Comparison of ENCODE assay signal across 8 cellular contexts in the genomic region with DNA sequence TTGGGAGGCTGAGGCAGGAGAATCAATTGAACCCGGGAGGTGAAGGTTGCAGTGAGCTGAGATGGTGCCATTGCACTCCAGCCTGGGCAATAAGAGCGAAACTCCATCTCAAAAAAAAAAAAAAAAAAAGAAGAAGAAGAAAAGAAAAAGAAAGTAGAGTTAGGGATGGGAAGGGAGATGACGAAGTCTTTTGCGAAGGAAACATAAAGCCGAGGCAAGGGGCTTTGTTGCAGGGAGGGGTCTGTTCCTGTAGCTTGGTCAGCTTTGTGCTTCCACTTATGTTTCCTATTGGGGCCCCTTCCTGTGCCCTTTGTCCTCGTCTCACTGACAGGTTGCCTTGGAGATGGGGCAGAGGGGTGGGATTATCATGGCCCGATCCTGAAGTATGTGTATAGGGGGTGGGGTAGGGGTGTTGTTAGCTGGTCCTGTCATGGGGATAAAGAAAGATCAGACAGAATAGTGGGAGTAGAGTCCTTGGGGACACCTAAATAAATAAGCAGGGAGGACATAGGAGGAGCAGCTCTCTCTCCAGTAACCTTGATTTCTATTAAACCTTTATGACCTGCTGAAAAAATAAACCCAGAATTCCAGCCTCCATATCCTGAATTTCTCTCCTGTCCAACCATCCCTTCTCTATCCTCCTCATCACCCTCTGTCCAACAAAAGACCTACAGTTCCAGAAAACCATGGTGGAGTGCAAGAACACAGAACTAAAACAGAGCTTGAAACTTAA. TPM values are rescaled to one million over a fixed set of nuclear protein-coding genes. Genes with fewer than 3 reads are reported as not detected.
DNase-seq lines count a peak whose midpoint lies in the region; ATAC-seq and TF ChIP-seq lines count a peak whose summit lies in the region.

No MANE protein-coding gene starts in this region.

- H3K9me3 ChIP-seq in neutrophil, result no peaks in the 10 kb centered on the region

- peak overlapping the region; percentile 88 to 98 for H3K4me3 ChIP-seq in neutrophil (ENCODE audit: low read depth in 1 of 2, low read length in 1 of 2)

- peaks cover 19% of the 10 kb centered on the region for H3K36me3 ChIP-seq in neutrophil

- no peaks in the 10 kb centered on the region for H3K27me3 Mint-ChIP-seq in activated T-cell treated with anti-CD3 and anti-CD28 coated beads, Interleukin-2, amount 50 U/mL, for 72 hours (ENCODE audit: low read depth)

- DNase-seq in activated T-cell treated with anti-CD3 and anti-CD28 coated beads, Interleukin-2, amount 50 U/mL, for 72 hours, result no peak
- no peak for DNase-seq in activated T-cell treated with anti-CD3 and anti-CD28 coated beads, Interleukin-2, amount 50 U/mL, for 1 hour
- peak; percentile 91 for DNase-seq in OCI-M1 (lab: John Stamatoyannopoulos, UW)
- DNase-seq in dermis microvascular lymphatic vessel endothelial cell (ENCODE audit: low read depth in 2 of 2), result peak; percentile 61 to 69
- no peak for DNase-seq in AG08395 (ENCODE audit: low spot score)

- H3K27ac Mint-ChIP-seq in activated T-cell treated with anti-CD3 and anti-CD28 coated beads, Interleukin-2, amount 50 U/mL, for 72 hours, result peak overlapping the region; percentile 83

- H3K9me3 Mint-ChIP-seq in activated T-cell treated with anti-CD3 and anti-CD28 coated beads, Interleukin-2, amount 50 U/mL, for 72 hours, result no peaks in the 10 kb centered on the region

- peaks cover 65 to 71% of the 10 kb centered on the region in 2 experiments for H3K4me1 ChIP-seq in neutrophil (ENCODE audit: control insufficient read depth in 1 of 2, insufficient read depth in 1 of 2, low read depth in 1 of 2, low read length in 1 of 2)

- no peak for TF ChIP-seq CTCF in neutrophil (IDR thresholded peaks at IDR 0.05)

- peaks cover 69% of the 10 kb centered on the region for H3K4me1 Mint-ChIP-seq in activated T-cell treated with anti-CD3 and anti-CD28 coated beads, Interleukin-2, amount 50 U/mL, for 72 hours (ENCODE audit: low read depth)

- no peak for ATAC-seq in activated T-cell treated with anti-CD3 and anti-CD28 coated beads, Interleukin-2, amount 50 U/mL, for 72 hours (replicated peaks in 1 of 2)
- ATAC-seq in GM19035 (IDR thresholded peaks at IDR 0.05; ENCODE audit: unreplicated experiment), result no peak
- no peak for ATAC-seq in HG02973 (IDR thresholded peaks at IDR 0.05; ENCODE audit: unreplicated experiment)

- peak overlapping the region; percentile 89 to 98 for H3K4me3 Mint-ChIP-seq in activated T-cell treated with anti-CD3 and anti-CD28 coated beads, Interleukin-2, amount 50 U/mL, for 72 hours

- peaks cover 18 to 37% of the 10 kb centered on the region in 2 donors for H3K36me3 Mint-ChIP-seq in activated T-cell treated with anti-CD3 and anti-CD28 coated beads, Interleukin-2, amount 50 U/mL, for 72 hours (ENCODE audit: insufficient read depth in 2 of 2)

- no peaks in the 10 kb centered on the region for H3K27me3 ChIP-seq in neutrophil

- H3K27ac ChIP-seq in neutrophil, result peak overlapping the region; percentile 96

RNA-seq across cellular contexts. Expression of a gene that starts 1.2 kb away (rescaled TPM):
- 100 to 1,000 TPM; 253 to 318 TPM for total RNA-seq in activated T-cell treated with anti-CD3 and anti-CD28 coated beads, Interleukin-2, amount 50 U/mL, for 72 hours
- total RNA-seq in dermis microvascular lymphatic vessel endothelial cell, result 464 and 694 TPM in 2 replicates

RNA-seq across cellular contexts. Expression of a gene that starts 2.3 kb away (rescaled TPM):
- 10 to 100 TPM; 84.9 to 98.4 TPM for total RNA-seq in activated T-cell treated with anti-CD3 and anti-CD28 coated beads, Interleukin-2, amount 50 U/mL, for 72 hours
- 2.8 and 4.5 TPM in 2 replicates for total RNA-seq in dermis microvascular lymphatic vessel endothelial cell

RNA-seq across cellular contexts. Expression of a gene that starts 8.4 kb away (rescaled TPM):
- 10 to 100 TPM; 19.0 to 19.6 TPM for total RNA-seq in activated T-cell treated with anti-CD3 and anti-CD28 coated beads, Interleukin-2, amount 50 U/mL, for 72 hours
- total RNA-seq in dermis microvascular lymphatic vessel endothelial cell, result 108 and 125 TPM in 2 replicates

RNA-seq across cellular contexts. Expression of a gene that starts 14.3 kb away (rescaled TPM):
- total RNA-seq in activated T-cell treated with anti-CD3 and anti-CD28 coated beads, Interleukin-2, amount 50 U/mL, for 72 hours, result under 1 TPM in 1 of 2 donors, not detected in 1; 0.10 TPM
- total RNA-seq in dermis microvascular lymphatic vessel endothelial cell, result not detected in 2 replicates

RNA-seq across cellular contexts. Expression of a gene that starts 15.9 kb away (rescaled TPM):
- under 1 TPM; 0.25 to 0.67 TPM for total RNA-seq in activated T-cell treated with anti-CD3 and anti-CD28 coated beads, Interleukin-2, amount 50 U/mL, for 72 hours
- not detected in 2 replicates for total RNA-seq in dermis microvascular lymphatic vessel endothelial cell

Comparison
In these comparisons a context has a peak if more than half of its experiments do, and no peak if none do; other contexts are left out.
1. DNase-seq: peak in OCI-M1 (single experiment) and dermis microvascular lymphatic vessel endothelial cell (2 of 2); none in activated T-cell treated with anti-CD3 and anti-CD28 coated beads, Interleukin-2, amount 50 U/mL, for 72 hours (0 of 2), activated T-cell treated with anti-CD3 and anti-CD28 coated beads, Interleukin-2, amount 50 U/mL, for 1 hour (single experiment) and AG08395 (single experiment).
2. RNA of a gene that starts 2.3 kb away (total RNA-seq): 84.9 to 98.4 TPM in activated T-cell treated with anti-CD3 and anti-CD28 coated beads, Interleukin-2, amount 50 U/mL, for 72 hours; 2.8 to 4.5 TPM in dermis microvascular lymphatic vessel endothelial cell; every median in the first group is over 10 times any median in the second.